In genomic region chr13:50596776-50597203, GRCh38 we compare ENCODE assay signal across 19 cellular contexts.
DNase-seq lines count a peak whose midpoint lies in the region; ATAC-seq and TF ChIP-seq lines count a peak whose summit lies in the region.
"Had no signal": no experiment of that assay in that cellular context is flagged by ENCODE, and none has a peak within 500 bp of the region (broad histone marks: within the 10 kb centered on the region; RNA-seq: fewer than 3 reads in every experiment).

No MANE protein-coding gene starts in this region.

- DNase-seq in NCI-H510A treated with DMSO at 0.1 percent for 48 hours (lab: John Stamatoyannopoulos, UW) (peak; percentile 32), NCI-H510A (lab: John Stamatoyannopoulos, UW) (no peak), Karpas-422 (no peak), OCI-LY7 (ENCODE audit: low spot score) (peak; percentile 31), naive B cell (no peak), osteoblast (ENCODE audit: insufficient read length, low spot score, missing footprints) (no peak), A673 (ENCODE audit: low spot score) (no peak)
- DNase-seq: C1 segment of cervical spinal cord; central memory CD4-positive, alpha-beta T cell; NCI-H187 treated with DMSO at 0.1 percent for 48 hours; NCI-H524; SJCRH30 had no signal

- H3K4me3 ChIP-seq in Karpas-422 (ENCODE audit: low read length) (no peak overlapping the region), OCI-LY7 (ENCODE audit: low read depth, low read length, poor library complexity, severe bottlenecking) (no peak overlapping the region), osteoblast (ENCODE audit: insufficient read depth, low read length) (no peak overlapping the region), A673 (ENCODE audit: low read depth, low read length, poor library complexity, severe bottlenecking) (no peak overlapping the region)
- H3K4me3 ChIP-seq: A549, ascending aorta, SJCRH30 had no signal

- no peaks in the 10 kb centered on the region for H3K27me3 Mint-ChIP-seq in naive B cell
- H3K27me3 Mint-ChIP-seq: progenitor cell of endocrine pancreas had no signal

- peaks cover 61 to 74% (median 72%) of the 10 kb centered on the region in 3 donors for H3K4me1 Mint-ChIP-seq in naive B cell

- ATAC-seq in naive B cell (ENCODE audit: low read depth in 2 of 2), result no peak
- ATAC-seq in esophagus mucosa, result no peak
- ATAC-seq: A549; activated naive CD4-positive, alpha-beta T cell treated with anti-CD3 and anti-CD28 coated beads, Interleukin-2, amount 50 U/mL, for 72 hours had no signal

- peaks cover 0 to 4% (median 0%) of the 10 kb centered on the region in 7 donors for H3K9me3 Mint-ChIP-seq in naive B cell
- H3K9me3 Mint-ChIP-seq: activated naive CD4-positive, alpha-beta T cell treated with anti-CD3 and anti-CD28 coated beads, Interleukin-2, amount 50 U/mL, for 72 hours; neural crest cell had no signal

- H3K27ac Mint-ChIP-seq in naive B cell, result peak overlapping the region in 5 of 6 donors; percentile 40 to 93 (median 88)
- H3K27ac Mint-ChIP-seq: activated naive CD4-positive, alpha-beta T cell treated with anti-CD3 and anti-CD28 coated beads, Interleukin-2, amount 50 U/mL, for 72 hours; progenitor cell of endocrine pancreas had no signal

- intact Hi-C loops in OCI-LY7 (cut with micrococcal nuclease; ENCODE audit: unreplicated experiment), result loop anchor here (5.0 to 10.0 kb wide), 3 partner anchors 464 to 1228 kb away; partner anchors contain the start of gene TRIM13
- intact Hi-C loops in A673 (cut with micrococcal nuclease; ENCODE audit: unreplicated experiment), result no loop called here

- no peak overlapping the region; the same call in 1 of the 2 replicates for H3K9ac ChIP-seq in Karpas-422 (ENCODE audit: low read length)

- no peaks in the 10 kb centered on the region for H3K9me3 ChIP-seq in Karpas-422 (ENCODE audit: low read length)
- no peaks in the 10 kb centered on the region for H3K9me3 ChIP-seq in OCI-LY7 (ENCODE audit: low read length)
- no peaks in the 10 kb centered on the region for H3K9me3 ChIP-seq in osteoblast (ENCODE audit: low read depth, low read length)
- H3K9me3 ChIP-seq in A673 (ENCODE audit: low read depth, low read length, poor library complexity, severe bottlenecking), result no peaks in the 10 kb centered on the region
- H3K9me3 ChIP-seq: A549, ascending aorta, SJCRH30 had no signal

- H3K9me2 ChIP-seq in Karpas-422 (replicated peaks; ENCODE audit: insufficient read depth, low read length), result no peaks in the 10 kb centered on the region
- no peaks in the 10 kb centered on the region for H3K9me2 ChIP-seq in OCI-LY7 (ENCODE audit: insufficient read depth, low read length)

- POLR2A ChIA-PET in OCI-LY7 (lab: Charles Lee), result interaction anchor here (0.5 to 2.5 kb wide), 16 partner anchors 9 to 1230 kb away, joined by 3 to 9 read pairs (median 4); no protein-coding TSS in a partner anchor
- POLR2A ChIA-PET in A673 (lab: Charles Lee; ENCODE audit: low non-redundant PET), result no interaction called here

- H2AFZ ChIP-seq in Karpas-422 (ENCODE audit: low read length), result no peak overlapping the region
- H2AFZ ChIP-seq in OCI-LY7 (ENCODE audit: low read length), result peak overlapping the region; percentile 51
- no peak overlapping the region for H2AFZ ChIP-seq in osteoblast (ENCODE audit: low read length)

- H3K27ac ChIP-seq in Karpas-422 (ENCODE audit: low read length) (peak overlapping the region; percentile 98), OCI-LY7 (ENCODE audit: low read depth, low read length, poor library complexity, severe bottlenecking) (peak overlapping the region; percentile 98), osteoblast (ENCODE audit: low read depth, low read length) (no peak overlapping the region), A673 (ENCODE audit: low read depth, low read length, poor library complexity, severe bottlenecking) (no peak overlapping the region)
- H3K27ac ChIP-seq: A549, ascending aorta, SJCRH30, VCaP had no signal

- CTCF ChIA-PET in OCI-LY7 (lab: Charles Lee; ENCODE audit: unreplicated experiment) (interaction anchor here (1.0 kb wide), 1 partner anchor 204 kb away, joined by 6 read pairs; no protein-coding TSS in a partner anchor), A673 (lab: Charles Lee) (no interaction called here)

- H3K36me3 ChIP-seq in Karpas-422 (ENCODE audit: insufficient read depth, low read length) (no peaks in the 10 kb centered on the region), OCI-LY7 (ENCODE audit: insufficient read depth, low read length) (no peaks in the 10 kb centered on the region), osteoblast (ENCODE audit: insufficient read depth, low read length) (no peaks in the 10 kb centered on the region), A673 (ENCODE audit: insufficient read depth, low read length, poor library complexity, severe bottlenecking) (no peaks in the 10 kb centered on the region)
- H3K36me3 ChIP-seq: ascending aorta, SJCRH30 had no signal

- no TSS peak for BruUV-seq in OCI-LY7 (replicated peaks; lab: Mats Ljungman, UMichigan)
- no TSS peak for BruUV-seq in A673 (replicated peaks; lab: Mats Ljungman, UMichigan)

- H3K36me3 Mint-ChIP-seq in naive B cell, result peaks cover 0 to 8% of the 10 kb centered on the region in 2 donors
- H3K36me3 Mint-ChIP-seq: activated naive CD4-positive, alpha-beta T cell treated with anti-CD3 and anti-CD28 coated beads, Interleukin-2, amount 50 U/mL, for 72 hours had no signal

- H3K4me2 ChIP-seq in Karpas-422 (ENCODE audit: low read depth, low read length, poor library complexity, severe bottlenecking), result peak overlapping the region; percentile 76
- H3K4me2 ChIP-seq in OCI-LY7 (ENCODE audit: low read length), result peak overlapping the region; percentile 83
- H3K4me2 ChIP-seq in osteoblast (ENCODE audit: insufficient read depth, low read length), result no peak overlapping the region
- H3K4me2 ChIP-seq: A549 had no signal

- peaks cover 77% of the 10 kb centered on the region for H3K4me1 ChIP-seq in Karpas-422 (ENCODE audit: low read length)
- peaks cover 78% of the 10 kb centered on the region for H3K4me1 ChIP-seq in OCI-LY7 (ENCODE audit: insufficient read depth, low read length, poor library complexity, severe bottlenecking)
- H3K4me1 ChIP-seq in osteoblast (ENCODE audit: insufficient read depth, low read length), result peaks cover 17% of the 10 kb centered on the region
- no peaks in the 10 kb centered on the region for H3K4me1 ChIP-seq in A673 (ENCODE audit: insufficient read depth, low read length, poor library complexity, severe bottlenecking)
- H3K4me1 ChIP-seq: ascending aorta had no signal

- TF ChIP-seq CTCF in OCI-LY7 (conservative IDR thresholded peaks at IDR 0.05; ENCODE audit: low read length), result no peak
- no peak for TF ChIP-seq CTCF in osteoblast (IDR thresholded peaks at IDR 0.05; ENCODE audit: extremely low read depth, low read depth, low read length)
- TF ChIP-seq CTCF in A673 (conservative IDR thresholded peaks at IDR 0.05; ENCODE audit: low read depth, low read length), result no peak

- H4K20me1 ChIP-seq in Karpas-422 (ENCODE audit: insufficient read depth, low read depth, low read length) (no peaks in the 10 kb centered on the region), OCI-LY7 (ENCODE audit: insufficient read depth, low read length) (no peaks in the 10 kb centered on the region), osteoblast (ENCODE audit: insufficient read depth, low read length) (no peaks in the 10 kb centered on the region)

- H3K79me2 ChIP-seq in Karpas-422 (ENCODE audit: low read length) (no peaks in the 10 kb centered on the region), OCI-LY7 (ENCODE audit: insufficient read depth, low read depth, low read length) (no peaks in the 10 kb centered on the region), osteoblast (ENCODE audit: insufficient read depth, low read length) (no peaks in the 10 kb centered on the region)

- H3K27me3 ChIP-seq in Karpas-422 (ENCODE audit: low read length), result no peaks in the 10 kb centered on the region
- no peaks in the 10 kb centered on the region for H3K27me3 ChIP-seq in osteoblast (ENCODE audit: insufficient read depth, low read length)
- no peaks in the 10 kb centered on the region for H3K27me3 ChIP-seq in A673 (replicated peaks; ENCODE audit: insufficient read depth, low read depth, low read length, poor library complexity)
- H3K27me3 ChIP-seq: ascending aorta, SJCRH30 had no signal

- H3K4me3 Mint-ChIP-seq in naive B cell, result peak overlapping the region in 6 of 8 donors; percentile 22 to 86 (median 42)
- H3K4me3 Mint-ChIP-seq: neural crest cell had no signal

Comparison
In these comparisons a context has a peak if more than half of its experiments do, and no peak if none do; other contexts are left out.
1. DNase-seq: peak in NCI-H510A treated with DMSO at 0.1 percent for 48 hours (single experiment) and OCI-LY7 (single experiment); none in NCI-H510A (single experiment), Karpas-422 (single experiment), naive B cell (single experiment), osteoblast (single experiment) and A673 (single experiment).
2. H3K27ac ChIP-seq: peak in Karpas-422 (single experiment) and OCI-LY7 (single experiment); none in osteoblast (single experiment) and A673 (single experiment).